In the genomic region with DNA sequence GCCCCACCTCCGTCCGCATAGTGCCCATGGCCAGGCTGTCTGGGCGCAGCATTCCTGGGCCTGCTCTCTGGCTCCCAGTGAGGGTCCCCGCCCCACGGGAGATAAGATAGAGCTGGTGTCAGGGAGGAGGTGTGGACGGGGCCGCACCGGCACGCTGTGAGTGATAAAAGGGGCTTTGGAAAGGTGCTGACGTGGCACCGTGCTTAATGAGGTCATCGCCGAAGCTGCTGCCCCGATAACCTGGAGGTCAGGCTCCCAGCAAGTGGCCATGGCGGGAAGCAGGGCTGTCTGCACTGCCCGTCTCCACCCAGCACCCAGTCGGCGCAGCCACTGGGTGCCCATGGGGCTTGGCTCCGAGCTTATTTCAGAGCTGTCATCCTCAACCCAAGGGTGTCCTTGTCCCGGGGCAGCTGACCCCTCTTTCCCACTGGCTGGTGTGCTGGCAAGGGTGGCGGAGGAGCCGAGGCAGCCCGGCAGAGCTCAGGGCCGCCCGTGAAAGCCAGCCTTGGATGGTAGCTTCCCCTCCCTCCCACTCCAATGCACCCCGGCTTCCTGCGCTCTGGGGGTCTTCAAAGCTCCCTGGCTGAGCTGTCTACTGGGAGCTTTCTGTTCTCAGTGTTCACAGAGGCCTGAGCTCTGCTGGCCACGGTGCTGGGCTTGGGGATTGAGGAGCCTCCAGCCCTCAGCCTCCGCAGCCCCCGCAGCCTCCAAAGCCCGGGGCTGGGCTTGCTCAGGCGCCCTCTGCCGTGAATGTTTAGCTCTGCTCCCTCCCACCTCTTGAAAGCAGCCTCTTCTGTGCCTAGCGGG, we compare ENCODE assay signal across 14 cellular contexts.
DNase-seq lines count a peak whose midpoint lies in the region; ATAC-seq and TF ChIP-seq lines count a peak whose summit lies in the region.
"Had no signal": no experiment of that assay in that cellular context is flagged by ENCODE, and none has a peak within 500 bp of the region (broad histone marks: within the 10 kb centered on the region; RNA-seq: fewer than 3 reads in every experiment).

No MANE protein-coding gene starts in this region.

- H3K79me2 ChIP-seq in mesendoderm (ENCODE audit: control insufficient read depth, insufficient read depth, low read length): no peaks in the 10 kb centered on the region

- H3K56ac ChIP-seq in mesendoderm (ENCODE audit: low read length): no peak overlapping the region

- H3K4me1 ChIP-seq in mesendoderm (ENCODE audit: control insufficient read depth, low read depth, low read length) (peaks cover 5% of the 10 kb centered on the region), vagina (peaks cover 18% of the 10 kb centered on the region)

- TF ChIP-seq CTCF in vagina (IDR thresholded peaks at IDR 0.05): no peak

- H3K4me3 ChIP-seq in mesendoderm (ENCODE audit: low read length) (no peak overlapping the region), vagina (no peak overlapping the region)

- H4K5ac ChIP-seq in mesendoderm (ENCODE audit: low read length): no peak overlapping the region

- no peak overlapping the region for H3K4me2 ChIP-seq in mesendoderm (ENCODE audit: low read length)

- H3K36me3 ChIP-seq in mesendoderm (ENCODE audit: control insufficient read depth, insufficient read depth, low read length): no peaks in the 10 kb centered on the region
- H3K36me3 ChIP-seq in vagina: no peaks in the 10 kb centered on the region

- H2BK15ac ChIP-seq in mesendoderm (replicated peaks; ENCODE audit: low read depth): no peak overlapping the region

- H3K27me3 ChIP-seq in mesendoderm (ENCODE audit: insufficient read depth, low read length, poor library complexity) (no peaks in the 10 kb centered on the region), vagina (no peaks in the 10 kb centered on the region)

- no peak overlapping the region for H3K27ac ChIP-seq in mesendoderm (ENCODE audit: low read depth, low read length)
- peak overlapping the region; percentile 67 for H3K27ac ChIP-seq in vagina

- DNase-seq in DMS 273 (lab: John Stamatoyannopoulos, UW; ENCODE audit: unreplicated experiment) (peak; percentile 25), DMS 273 treated with DMSO at 0.1 percent for 48 hours (lab: John Stamatoyannopoulos, UW) (no peak), ecto neural progenitor cell (ENCODE audit: low spot score) (peak; percentile 77), mesendoderm (peak; percentile 63), vagina (ENCODE audit: extremely low spot score in 2 of 2) (no peak), anterior cingulate cortex (lab: John Stamatoyannopoulos, UW) (no peak)
- DNase-seq: activated CD4-positive, CD25-positive, alpha-beta regulatory T cell; activated T-cell treated with anti-CD3 and anti-CD28 coated beads, Interleukin-2, amount 50 U/mL, for 48 hours; cerebellar nuclear complex; DMS79 treated with DMSO at 0.1 percent for 48 hours; foreskin melanocyte; NCI-H2171 had no signal

- H3K79me1 ChIP-seq in mesendoderm (ENCODE audit: low read length): no peaks in the 10 kb centered on the region

- H3K23ac ChIP-seq in mesendoderm (ENCODE audit: low read length): no peak overlapping the region

- no peak overlapping the region for H2BK120ac ChIP-seq in mesendoderm (ENCODE audit: low read depth, low read length)

- H3K9me3 ChIP-seq in vagina: peaks cover 7% of the 10 kb centered on the region

- ATAC-seq in HG03469 (IDR thresholded peaks at IDR 0.05; ENCODE audit: unreplicated experiment) (no peak), GM18867 (IDR thresholded peaks at IDR 0.05; ENCODE audit: unreplicated experiment) (no peak)

- intact Hi-C loops in vagina (cut with DNase I): no loop called here

- no peak for TF ChIP-seq POLR2A in vagina (IDR thresholded peaks at IDR 0.05)

- no peak overlapping the region for H3K18ac ChIP-seq in mesendoderm (ENCODE audit: low read length)

- H2AK5ac ChIP-seq in mesendoderm (ENCODE audit: low read length): no peak overlapping the region

- no peak overlapping the region for H3K9ac ChIP-seq in mesendoderm (ENCODE audit: low read length)

- WGBS in mesendoderm (ENCODE audit: extremely low coverage, insufficient coverage, low lambda C conversion rate): no CpG with 5 or more reads among the region's 34 CpGs

- H3K4ac ChIP-seq in mesendoderm (ENCODE audit: low read depth, low read length): no peak overlapping the region

- no peak overlapping the region for H4K8ac ChIP-seq in mesendoderm (ENCODE audit: low read depth, low read length)

- no peak overlapping the region for H2BK5ac ChIP-seq in mesendoderm (ENCODE audit: low read length)

Comparison
In these comparisons a context has a peak if more than half of its experiments do, and no peak if none do; other contexts are left out.
1. DNase-seq: peak in DMS 273 (single experiment), ecto neural progenitor cell (single experiment) and mesendoderm (single experiment); none in DMS 273 treated with DMSO at 0.1 percent for 48 hours (single experiment), vagina (0 of 2) and anterior cingulate cortex (0 of 58).